18 cellular contexts compared by ENCODE assay signal in the genomic region with DNA sequence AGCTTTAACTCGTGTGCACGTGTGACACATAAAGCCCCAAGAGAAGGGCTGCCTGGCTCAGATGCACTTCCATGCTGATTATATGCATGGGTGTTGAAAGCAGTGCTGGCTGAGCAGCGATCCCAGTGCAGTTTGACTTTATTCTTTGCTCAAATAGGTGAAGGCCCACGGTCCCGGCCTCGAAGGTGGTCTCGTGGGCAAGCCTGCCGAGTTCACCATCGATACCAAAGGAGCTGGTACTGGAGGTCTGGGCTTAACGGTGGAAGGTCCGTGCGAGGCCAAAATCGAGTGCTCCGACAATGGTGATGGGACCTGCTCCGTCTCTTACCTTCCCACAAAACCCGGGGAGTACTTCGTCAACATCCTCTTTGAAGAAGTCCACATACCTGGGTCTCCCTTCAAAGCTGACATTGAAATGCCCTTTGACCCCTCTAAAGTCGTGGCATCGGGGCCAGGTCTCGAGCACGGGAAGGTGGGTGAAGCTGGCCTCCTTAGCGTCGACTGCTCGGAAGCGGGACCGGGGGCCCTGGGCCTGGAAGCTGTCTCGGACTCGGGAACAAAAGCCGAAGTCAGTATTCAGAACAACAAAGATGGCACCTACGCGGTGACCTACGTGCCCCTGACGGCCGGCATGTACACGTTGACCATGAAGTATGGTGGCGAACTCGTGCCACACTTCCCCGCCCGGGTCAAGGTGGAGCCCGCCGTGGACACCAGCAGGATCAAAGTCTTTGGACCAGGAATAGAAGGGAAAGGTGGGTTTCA.
A peak's percentile ranks its signal among the peaks of the same experiment; 100 is the strongest.
DNase-seq lines count a peak whose midpoint lies in the region; ATAC-seq and TF ChIP-seq lines count a peak whose summit lies in the region.
"Had no signal": no experiment of that assay in that cellular context is flagged by ENCODE, and none has a peak within 500 bp of the region (broad histone marks: within the 10 kb centered on the region; RNA-seq: fewer than 3 reads in every experiment).

No MANE protein-coding gene starts in this region.

- H3K4ac ChIP-seq in mesendoderm (ENCODE audit: low read depth, low read length), result no peak overlapping the region

- H3K36me3 ChIP-seq in endodermal cell (ENCODE audit: control insufficient read depth, insufficient read depth, low read length) (peaks cover 96% of the 10 kb centered on the region), mesendoderm (ENCODE audit: control insufficient read depth, insufficient read depth, low read length) (peaks cover 11% of the 10 kb centered on the region)

- no peak overlapping the region for H3K4me3 Mint-ChIP-seq in endodermal cell
- H3K4me3 Mint-ChIP-seq: B cell; CD8-positive, alpha-beta T cell; GM23338; HFFc6 had no signal

- TF ChIP-seq CTCF in RWPE1 (conservative IDR thresholded peaks at IDR 0.05; ENCODE audit: low read depth) (no peak), endodermal cell (conservative IDR thresholded peaks at IDR 0.05) (no peak)

- WGBS in endodermal cell (ENCODE audit: insufficient coverage in 1 of 2, insufficient read length in 1 of 2), 2 experiments, result 97% methylated on average over 30 to 41 of the region's 41 CpGs
- WGBS in mesendoderm (ENCODE audit: extremely low coverage, insufficient coverage, low lambda C conversion rate), result no CpG with 5 or more reads among the region's 41 CpGs

- H2BK15ac ChIP-seq in mesendoderm (replicated peaks; ENCODE audit: low read depth), result no peak overlapping the region

- POLR2A ChIA-PET in RWPE1 (lab: Yijun Ruan, JAX; ENCODE audit: low non-redundant PET), result no interaction called here

- no peaks in the 10 kb centered on the region for H3K79me2 ChIP-seq in mesendoderm (ENCODE audit: control insufficient read depth, insufficient read depth, low read length)

- intact Hi-C loops in cardiac septum (cut with DNase I), result no loop called here
- intact Hi-C loops in Right ventricle myocardium inferior (cut with DNase I), result no loop called here

- H3K79me1 ChIP-seq in mesendoderm (ENCODE audit: low read length), result no peaks in the 10 kb centered on the region

- H3K27ac ChIP-seq in RWPE1 (0 out of 2 replicates have a peak overlapping the region, but pooled peaks have one; percentile 3), endodermal cell (ENCODE audit: low read depth, low read length) (no peak overlapping the region), mesendoderm (ENCODE audit: low read depth, low read length) (no peak overlapping the region)
- H3K27ac ChIP-seq: BLaER1 treated with 17β-estradiol and CSF1 and Interleukin-3, amounts not matched to agents 10 nM and 100 nM had no signal

- peaks cover 92% of the 10 kb centered on the region for H3K36me3 Mint-ChIP-seq in endodermal cell (ENCODE audit: low read depth)

- H2BK120ac ChIP-seq in mesendoderm (ENCODE audit: low read depth, low read length), result no peak overlapping the region

- no peaks in the 10 kb centered on the region for H3K27me3 Mint-ChIP-seq in endodermal cell (ENCODE audit: insufficient read depth)
- H3K27me3 Mint-ChIP-seq: B cell had no signal

- no peak overlapping the region for H3K4me3 ChIP-seq in endodermal cell (ENCODE audit: low read length)
- no peak overlapping the region for H3K4me3 ChIP-seq in mesendoderm (ENCODE audit: low read length)
- H3K4me3 ChIP-seq: BLaER1 treated with 17β-estradiol and CSF1 and Interleukin-3, amounts not matched to agents 10 nM and 100 nM; GM23338 had no signal

- H2AK5ac ChIP-seq in mesendoderm (ENCODE audit: low read length), result no peak overlapping the region

- H3K4me1 ChIP-seq in endodermal cell (ENCODE audit: control insufficient read depth, insufficient read depth, low read length), result peaks cover 3% of the 10 kb centered on the region
- H3K4me1 ChIP-seq in mesendoderm (ENCODE audit: control insufficient read depth, low read depth, low read length), result no peaks in the 10 kb centered on the region

- H3K56ac ChIP-seq in mesendoderm (ENCODE audit: low read length), result no peak overlapping the region

- H4K5ac ChIP-seq in mesendoderm (ENCODE audit: low read length), result no peak overlapping the region

- no peak overlapping the region for H3K23ac ChIP-seq in mesendoderm (ENCODE audit: low read length)

- CTCF ChIA-PET in RWPE1 (lab: Yijun Ruan, JAX), result no interaction called here

- H3K4me1 Mint-ChIP-seq in endodermal cell, result no peaks in the 10 kb centered on the region
- H3K4me1 Mint-ChIP-seq: GM23338 had no signal

- H3K9ac ChIP-seq in endodermal cell (ENCODE audit: extremely low read depth, low read length, poor library complexity, severe bottlenecking) (no peak overlapping the region), mesendoderm (ENCODE audit: low read length) (no peak overlapping the region)
- H3K9ac ChIP-seq: BLaER1 treated with 17β-estradiol and CSF1 and Interleukin-3, amounts not matched to agents 10 nM and 100 nM had no signal

- H3K4me2 ChIP-seq in mesendoderm (ENCODE audit: low read length), result no peak overlapping the region
- H3K4me2 ChIP-seq: BLaER1 treated with 17β-estradiol and CSF1 and Interleukin-3, amounts not matched to agents 10 nM and 100 nM; GM23338 had no signal

- H2BK5ac ChIP-seq in mesendoderm (ENCODE audit: low read length), result no peak overlapping the region

- H3K27me3 ChIP-seq in endodermal cell (ENCODE audit: control insufficient read depth, insufficient read depth, low read length, poor library complexity, severe bottlenecking) (no peaks in the 10 kb centered on the region), mesendoderm (ENCODE audit: insufficient read depth, low read length, poor library complexity) (no peaks in the 10 kb centered on the region)
- H3K27me3 ChIP-seq: BLaER1 treated with 17β-estradiol and CSF1 and Interleukin-3, amounts not matched to agents 10 nM and 100 nM had no signal

- DNase-seq in cardiac septum (ENCODE audit: low spot score) (peak; percentile 65), Right ventricle myocardium inferior (ENCODE audit: missing footprints) (no peak), RWPE1 (ENCODE audit: low spot score) (no peak), endodermal cell (no peak), mesendoderm (no peak)
- DNase-seq: 8988T; CD8-positive, alpha-beta T cell; DMS 273 treated with DMSO at 0.1 percent for 48 hours; DMS53; DND-41; EL; HCEC 1CT; HFFc6 had no signal

- H4K8ac ChIP-seq in mesendoderm (ENCODE audit: low read depth, low read length), result no peak overlapping the region

- peak overlapping the region; percentile 55 for H3K27ac Mint-ChIP-seq in endodermal cell
- H3K27ac Mint-ChIP-seq: B cell; CD8-positive, alpha-beta T cell; GM23338; HFFc6 had no signal

- no peaks in the 10 kb centered on the region for H3K9me3 Mint-ChIP-seq in endodermal cell
- H3K9me3 Mint-ChIP-seq: CD8-positive, alpha-beta T cell; GM23338; HFFc6 had no signal

- no peak overlapping the region for H3K18ac ChIP-seq in mesendoderm (ENCODE audit: low read length)

- peaks cover 17% of the 10 kb centered on the region for H3K9me3 ChIP-seq in endodermal cell (ENCODE audit: control insufficient read depth, low read length)

- ATAC-seq in Right ventricle myocardium inferior (no peak), HG03460 (IDR thresholded peaks at IDR 0.05; ENCODE audit: unreplicated experiment) (no peak), HG02981 (IDR thresholded peaks at IDR 0.05; ENCODE audit: unreplicated experiment) (no peak)
- ATAC-seq: CD8-positive, alpha-beta T cell; GM23338 had no signal
